ENCODE assay signal across 1 cellular context in the genomic region with DNA sequence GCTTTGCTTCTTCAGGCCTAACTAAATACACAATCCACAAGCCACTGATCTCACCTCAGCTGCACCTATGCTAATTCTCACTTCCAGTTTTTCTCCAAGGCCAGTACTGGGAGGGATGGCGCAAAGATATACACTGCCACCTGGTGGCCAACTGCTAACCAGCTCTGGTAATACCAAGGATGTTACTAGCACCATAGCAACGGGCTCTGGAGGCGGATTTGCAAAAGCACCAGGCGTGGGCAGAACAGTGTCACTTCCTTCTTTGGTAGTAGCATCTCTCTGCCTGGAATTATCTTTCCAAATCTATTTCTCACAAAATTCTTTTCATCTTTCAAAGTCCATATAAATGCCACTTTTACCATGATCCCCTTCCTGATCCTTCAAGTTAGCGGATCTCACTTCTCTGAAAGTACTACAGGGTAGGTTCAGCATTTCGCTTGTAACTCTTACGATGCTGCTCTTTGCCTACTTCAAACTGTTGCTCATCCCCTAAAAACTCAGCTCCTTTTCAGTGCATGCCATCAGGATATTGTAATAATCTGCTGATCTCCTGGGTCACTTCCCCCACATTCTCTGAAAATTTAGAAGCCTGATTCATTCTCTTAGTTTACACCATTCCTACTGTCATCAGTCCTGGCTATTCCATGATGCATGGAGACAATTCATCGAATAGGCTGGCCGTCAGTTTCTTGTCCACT.
A peak's percentile ranks its signal among the peaks of the same experiment; 100 is the strongest.
TF ChIP-seq lines count a peak whose summit lies in the region.

No MANE protein-coding gene starts in this region.

TF ChIP-seq in GM12878, 131 proteins besides CTCF, POLR2A, EP300 and RAD21 (continued from another document and continues in another):
- TF ChIP-seq MEF2A (IDR thresholded peaks at IDR 0.05; ENCODE audit: insufficient read depth, low read depth, low read length) = no peak
- peak; percentile 50; the same call in 1 of the 2 replicates for TF ChIP-seq DPF2 (IDR thresholded peaks at IDR 0.05)
- no peak for TF ChIP-seq MTA3 (IDR thresholded peaks at IDR 0.05; ENCODE audit: borderline replicate concordance, low read length)
- TF ChIP-seq, protein P1, sequence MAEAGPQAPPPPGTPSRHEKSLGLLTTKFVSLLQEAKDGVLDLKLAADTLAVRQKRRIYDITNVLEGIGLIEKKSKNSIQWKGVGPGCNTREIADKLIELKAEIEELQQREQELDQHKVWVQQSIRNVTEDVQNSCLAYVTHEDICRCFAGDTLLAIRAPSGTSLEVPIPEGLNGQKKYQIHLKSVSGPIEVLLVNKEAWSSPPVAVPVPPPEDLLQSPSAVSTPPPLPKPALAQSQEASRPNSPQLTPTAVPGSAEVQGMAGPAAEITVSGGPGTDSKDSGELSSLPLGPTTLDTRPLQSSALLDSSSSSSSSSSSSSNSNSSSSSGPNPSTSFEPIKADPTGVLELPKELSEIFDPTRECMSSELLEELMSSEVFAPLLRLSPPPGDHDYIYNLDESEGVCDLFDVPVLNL (IDR thresholded peaks at IDR 0.05; ENCODE audit: low read depth, low read length) = no peak
- no peak for TF ChIP-seq SMAD5 (IDR thresholded peaks at IDR 0.05; ENCODE audit: low read depth)
- TF ChIP-seq, protein P2, sequence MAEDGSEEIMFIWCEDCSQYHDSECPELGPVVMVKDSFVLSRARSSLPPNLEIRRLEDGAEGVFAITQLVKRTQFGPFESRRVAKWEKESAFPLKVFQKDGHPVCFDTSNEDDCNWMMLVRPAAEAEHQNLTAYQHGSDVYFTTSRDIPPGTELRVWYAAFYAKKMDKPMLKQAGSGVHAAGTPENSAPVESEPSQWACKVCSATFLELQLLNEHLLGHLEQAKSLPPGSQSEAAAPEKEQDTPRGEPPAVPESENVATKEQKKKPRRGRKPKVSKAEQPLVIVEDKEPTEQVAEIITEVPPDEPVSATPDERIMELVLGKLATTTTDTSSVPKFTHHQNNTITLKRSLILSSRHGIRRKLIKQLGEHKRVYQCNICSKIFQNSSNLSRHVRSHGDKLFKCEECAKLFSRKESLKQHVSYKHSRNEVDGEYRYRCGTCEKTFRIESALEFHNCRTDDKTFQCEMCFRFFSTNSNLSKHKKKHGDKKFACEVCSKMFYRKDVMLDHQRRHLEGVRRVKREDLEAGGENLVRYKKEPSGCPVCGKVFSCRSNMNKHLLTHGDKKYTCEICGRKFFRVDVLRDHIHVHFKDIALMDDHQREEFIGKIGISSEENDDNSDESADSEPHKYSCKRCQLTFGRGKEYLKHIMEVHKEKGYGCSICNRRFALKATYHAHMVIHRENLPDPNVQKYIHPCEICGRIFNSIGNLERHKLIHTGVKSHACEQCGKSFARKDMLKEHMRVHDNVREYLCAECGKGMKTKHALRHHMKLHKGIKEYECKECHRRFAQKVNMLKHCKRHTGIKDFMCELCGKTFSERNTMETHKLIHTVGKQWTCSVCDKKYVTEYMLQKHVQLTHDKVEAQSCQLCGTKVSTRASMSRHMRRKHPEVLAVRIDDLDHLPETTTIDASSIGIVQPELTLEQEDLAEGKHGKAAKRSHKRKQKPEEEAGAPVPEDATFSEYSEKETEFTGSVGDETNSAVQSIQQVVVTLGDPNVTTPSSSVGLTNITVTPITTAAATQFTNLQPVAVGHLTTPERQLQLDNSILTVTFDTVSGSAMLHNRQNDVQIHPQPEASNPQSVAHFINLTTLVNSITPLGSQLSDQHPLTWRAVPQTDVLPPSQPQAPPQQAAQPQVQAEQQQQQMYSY (CRISPR knock-in tag; IDR thresholded peaks at IDR 0.05) = no peak
- TF ChIP-seq RCOR1 (conservative IDR thresholded peaks at IDR 0.05; ENCODE audit: low read depth, low read length) = peak; percentile 92; the same call in 1 of the 2 replicates
- TF ChIP-seq, protein P3, sequence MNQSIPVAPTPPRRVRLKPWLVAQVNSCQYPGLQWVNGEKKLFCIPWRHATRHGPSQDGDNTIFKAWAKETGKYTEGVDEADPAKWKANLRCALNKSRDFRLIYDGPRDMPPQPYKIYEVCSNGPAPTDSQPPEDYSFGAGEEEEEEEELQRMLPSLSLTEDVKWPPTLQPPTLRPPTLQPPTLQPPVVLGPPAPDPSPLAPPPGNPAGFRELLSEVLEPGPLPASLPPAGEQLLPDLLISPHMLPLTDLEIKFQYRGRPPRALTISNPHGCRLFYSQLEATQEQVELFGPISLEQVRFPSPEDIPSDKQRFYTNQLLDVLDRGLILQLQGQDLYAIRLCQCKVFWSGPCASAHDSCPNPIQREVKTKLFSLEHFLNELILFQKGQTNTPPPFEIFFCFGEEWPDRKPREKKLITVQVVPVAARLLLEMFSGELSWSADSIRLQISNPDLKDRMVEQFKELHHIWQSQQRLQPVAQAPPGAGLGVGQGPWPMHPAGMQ (IDR thresholded peaks at IDR 0.05; ENCODE audit: borderline replicate concordance) = no peak
- 0 out of 2 replicates have a peak, but pooled peaks have one; percentile 29 for TF ChIP-seq CREB1 (IDR thresholded peaks at IDR 0.05; ENCODE audit: low read depth)
- peak; percentile 67; the same call in 1 of the 2 replicates for TF ChIP-seq NBN (IDR thresholded peaks at IDR 0.05)
- peak; percentile 27; the same call in 1 of the 2 replicates for TF ChIP-seq CREM (IDR thresholded peaks at IDR 0.05; ENCODE audit: low read depth)
- TF ChIP-seq NFIC (IDR thresholded peaks at IDR 0.05; ENCODE audit: low read depth, low read length) = no peak
- TF ChIP-seq SMARCA5 (IDR thresholded peaks at IDR 0.05) = no peak; the same call in 1 of the 2 replicates
- TF ChIP-seq, protein P4, sequence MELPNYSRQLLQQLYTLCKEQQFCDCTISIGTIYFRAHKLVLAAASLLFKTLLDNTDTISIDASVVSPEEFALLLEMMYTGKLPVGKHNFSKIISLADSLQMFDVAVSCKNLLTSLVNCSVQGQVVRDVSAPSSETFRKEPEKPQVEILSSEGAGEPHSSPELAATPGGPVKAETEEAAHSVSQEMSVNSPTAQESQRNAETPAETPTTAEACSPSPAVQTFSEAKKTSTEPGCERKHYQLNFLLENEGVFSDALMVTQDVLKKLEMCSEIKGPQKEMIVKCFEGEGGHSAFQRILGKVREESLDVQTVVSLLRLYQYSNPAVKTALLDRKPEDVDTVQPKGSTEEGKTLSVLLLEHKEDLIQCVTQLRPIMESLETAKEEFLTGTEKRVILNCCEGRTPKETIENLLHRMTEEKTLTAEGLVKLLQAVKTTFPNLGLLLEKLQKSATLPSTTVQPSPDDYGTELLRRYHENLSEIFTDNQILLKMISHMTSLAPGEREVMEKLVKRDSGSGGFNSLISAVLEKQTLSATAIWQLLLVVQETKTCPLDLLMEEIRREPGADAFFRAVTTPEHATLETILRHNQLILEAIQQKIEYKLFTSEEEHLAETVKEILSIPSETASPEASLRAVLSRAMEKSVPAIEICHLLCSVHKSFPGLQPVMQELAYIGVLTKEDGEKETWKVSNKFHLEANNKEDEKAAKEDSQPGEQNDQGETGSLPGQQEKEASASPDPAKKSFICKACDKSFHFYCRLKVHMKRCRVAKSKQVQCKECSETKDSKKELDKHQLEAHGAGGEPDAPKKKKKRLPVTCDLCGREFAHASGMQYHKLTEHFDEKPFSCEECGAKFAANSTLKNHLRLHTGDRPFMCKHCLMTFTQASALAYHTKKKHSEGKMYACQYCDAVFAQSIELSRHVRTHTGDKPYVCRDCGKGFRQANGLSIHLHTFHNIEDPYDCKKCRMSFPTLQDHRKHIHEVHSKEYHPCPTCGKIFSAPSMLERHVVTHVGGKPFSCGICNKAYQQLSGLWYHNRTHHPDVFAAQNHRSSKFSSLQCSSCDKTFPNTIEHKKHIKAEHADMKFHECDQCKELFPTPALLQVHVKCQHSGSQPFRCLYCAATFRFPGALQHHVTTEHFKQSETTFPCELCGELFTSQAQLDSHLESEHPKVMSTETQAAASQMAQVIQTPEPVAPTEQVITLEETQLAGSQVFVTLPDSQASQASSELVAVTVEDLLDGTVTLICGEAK (IDR thresholded peaks at IDR 0.05; ENCODE audit: borderline replicate concordance) = peak; percentile 29; the same call in 1 of the 2 replicates
- TF ChIP-seq BMI1 (IDR thresholded peaks at IDR 0.05; ENCODE audit: borderline replicate concordance) = peak; percentile 94
- no peak for TF ChIP-seq SUPT20H (IDR thresholded peaks at IDR 0.05; ENCODE audit: borderline replicate concordance, control insufficient read depth, low read depth, low read length)
- TF ChIP-seq EGR1 (IDR thresholded peaks at IDR 0.05; ENCODE audit: borderline replicate concordance in 1 of 2, low read depth in 2 of 2, low read length in 2 of 2) = peak in 1 of 2 experiments; percentile 80; a peak in 2 of 3 replicates
- TF ChIP-seq SRF (IDR thresholded peaks at IDR 0.05; ENCODE audit: low read depth in 2 of 2, low read length in 2 of 2) = 0 out of 4 replicates have a peak, but pooled peaks of 1 of the 2 experiments have one; percentile 44
- no peak for TF ChIP-seq POLR2AphosphoS2 (IDR thresholded peaks at IDR 0.05; ENCODE audit: low read depth, low read length)
- TF ChIP-seq GATAD2B (conservative IDR thresholded peaks at IDR 0.05; ENCODE audit: low read depth) = no peak
- TF ChIP-seq RAD51 (IDR thresholded peaks at IDR 0.05) = no peak
- TF ChIP-seq TBL1XR1 (IDR thresholded peaks at IDR 0.05; ENCODE audit: low read depth, low read length) = no peak
- TF ChIP-seq, protein P5, sequence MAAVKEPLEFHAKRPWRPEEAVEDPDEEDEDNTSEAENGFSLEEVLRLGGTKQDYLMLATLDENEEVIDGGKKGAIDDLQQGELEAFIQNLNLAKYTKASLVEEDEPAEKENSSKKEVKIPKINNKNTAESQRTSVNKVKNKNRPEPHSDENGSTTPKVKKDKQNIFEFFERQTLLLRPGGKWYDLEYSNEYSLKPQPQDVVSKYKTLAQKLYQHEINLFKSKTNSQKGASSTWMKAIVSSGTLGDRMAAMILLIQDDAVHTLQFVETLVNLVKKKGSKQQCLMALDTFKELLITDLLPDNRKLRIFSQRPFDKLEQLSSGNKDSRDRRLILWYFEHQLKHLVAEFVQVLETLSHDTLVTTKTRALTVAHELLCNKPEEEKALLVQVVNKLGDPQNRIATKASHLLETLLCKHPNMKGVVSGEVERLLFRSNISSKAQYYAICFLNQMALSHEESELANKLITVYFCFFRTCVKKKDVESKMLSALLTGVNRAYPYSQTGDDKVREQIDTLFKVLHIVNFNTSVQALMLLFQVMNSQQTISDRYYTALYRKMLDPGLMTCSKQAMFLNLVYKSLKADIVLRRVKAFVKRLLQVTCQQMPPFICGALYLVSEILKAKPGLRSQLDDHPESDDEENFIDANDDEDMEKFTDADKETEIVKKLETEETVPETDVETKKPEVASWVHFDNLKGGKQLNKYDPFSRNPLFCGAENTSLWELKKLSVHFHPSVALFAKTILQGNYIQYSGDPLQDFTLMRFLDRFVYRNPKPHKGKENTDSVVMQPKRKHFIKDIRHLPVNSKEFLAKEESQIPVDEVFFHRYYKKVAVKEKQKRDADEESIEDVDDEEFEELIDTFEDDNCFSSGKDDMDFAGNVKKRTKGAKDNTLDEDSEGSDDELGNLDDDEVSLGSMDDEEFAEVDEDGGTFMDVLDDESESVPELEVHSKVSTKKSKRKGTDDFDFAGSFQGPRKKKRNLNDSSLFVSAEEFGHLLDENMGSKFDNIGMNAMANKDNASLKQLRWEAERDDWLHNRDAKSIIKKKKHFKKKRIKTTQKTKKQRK (IDR thresholded peaks at IDR 0.05; ENCODE audit: low read depth, low read length) = no peak
- TF ChIP-seq BCL11A (IDR thresholded peaks at IDR 0.05; ENCODE audit: low read depth, low read length) = no peak
- TF ChIP-seq SPI1 (IDR thresholded peaks at IDR 0.05; ENCODE audit: borderline replicate concordance, insufficient read depth, low read depth, low read length) = peak; percentile 94
- no peak for TF ChIP-seq SREBF1 (IDR thresholded peaks at IDR 0.05; ENCODE audit: low read length)
- TF ChIP-seq TCF7 (IDR thresholded peaks at IDR 0.05; ENCODE audit: borderline replicate concordance) = no peak
- no peak for TF ChIP-seq HCFC1 (IDR thresholded peaks at IDR 0.05; ENCODE audit: low read length)
- peak; percentile 55; the same call in 1 of the 2 replicates for TF ChIP-seq MTA2 (IDR thresholded peaks at IDR 0.05; ENCODE audit: low read depth)
- no peak for TF ChIP-seq PAX5 (IDR thresholded peaks at IDR 0.05; ENCODE audit: borderline replicate concordance, low read depth, low read length)
- TF ChIP-seq, protein P6, sequence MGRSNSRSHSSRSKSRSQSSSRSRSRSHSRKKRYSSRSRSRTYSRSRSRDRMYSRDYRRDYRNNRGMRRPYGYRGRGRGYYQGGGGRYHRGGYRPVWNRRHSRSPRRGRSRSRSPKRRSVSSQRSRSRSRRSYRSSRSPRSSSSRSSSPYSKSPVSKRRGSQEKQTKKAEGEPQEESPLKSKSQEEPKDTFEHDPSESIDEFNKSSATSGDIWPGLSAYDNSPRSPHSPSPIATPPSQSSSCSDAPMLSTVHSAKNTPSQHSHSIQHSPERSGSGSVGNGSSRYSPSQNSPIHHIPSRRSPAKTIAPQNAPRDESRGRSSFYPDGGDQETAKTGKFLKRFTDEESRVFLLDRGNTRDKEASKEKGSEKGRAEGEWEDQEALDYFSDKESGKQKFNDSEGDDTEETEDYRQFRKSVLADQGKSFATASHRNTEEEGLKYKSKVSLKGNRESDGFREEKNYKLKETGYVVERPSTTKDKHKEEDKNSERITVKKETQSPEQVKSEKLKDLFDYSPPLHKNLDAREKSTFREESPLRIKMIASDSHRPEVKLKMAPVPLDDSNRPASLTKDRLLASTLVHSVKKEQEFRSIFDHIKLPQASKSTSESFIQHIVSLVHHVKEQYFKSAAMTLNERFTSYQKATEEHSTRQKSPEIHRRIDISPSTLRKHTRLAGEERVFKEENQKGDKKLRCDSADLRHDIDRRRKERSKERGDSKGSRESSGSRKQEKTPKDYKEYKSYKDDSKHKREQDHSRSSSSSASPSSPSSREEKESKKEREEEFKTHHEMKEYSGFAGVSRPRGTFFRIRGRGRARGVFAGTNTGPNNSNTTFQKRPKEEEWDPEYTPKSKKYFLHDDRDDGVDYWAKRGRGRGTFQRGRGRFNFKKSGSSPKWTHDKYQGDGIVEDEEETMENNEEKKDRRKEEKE (IDR thresholded peaks at IDR 0.05) = no peak
- no peak; the same call in 1 of the 2 replicates for TF ChIP-seq RUNX3 (IDR thresholded peaks at IDR 0.05; ENCODE audit: low read length)
- no peak for TF ChIP-seq EZH2 (IDR thresholded peaks at IDR 0.05; ENCODE audit: borderline replicate concordance, control insufficient read depth, low read depth, low read length)
- peak; percentile 72 for TF ChIP-seq EED (IDR thresholded peaks at IDR 0.05; ENCODE audit: low read depth)
- TF ChIP-seq FOS (IDR thresholded peaks at IDR 0.05; ENCODE audit: borderline replicate concordance, extremely low read depth, insufficient read length) = no peak
- TF ChIP-seq SUZ12 (IDR thresholded peaks at IDR 0.05; ENCODE audit: unreplicated experiment) = no peak
- no peak for TF ChIP-seq HDAC2 (IDR thresholded peaks at IDR 0.05)
- TF ChIP-seq BACH1 (IDR thresholded peaks at IDR 0.05; ENCODE audit: borderline replicate concordance) = peak; percentile 31; the same call in 1 of the 2 replicates
- TF ChIP-seq ZNF274 (IDR thresholded peaks at IDR 0.05; ENCODE audit: insufficient read depth, insufficient read length) = no peak
